ENCODE assay signal across 23 cellular contexts in genomic region chr9:21607576-21607975, GRCh38.
"Had no signal": no experiment of that assay in that cellular context is flagged by ENCODE, and none has a peak within 500 bp of the region (broad histone marks: within the 10 kb centered on the region; RNA-seq: fewer than 3 reads in every experiment).

No MANE protein-coding gene starts in this region.

- H3K27ac Mint-ChIP-seq: activated CD4-positive, alpha-beta memory T cell treated with anti-CD3 and anti-CD28 coated beads for 36 hours; activated naive CD8-positive, alpha-beta T cell treated with anti-CD3 and anti-CD28 coated beads for 36 hours; endodermal cell; neural progenitor cell; type B pancreatic cell had no signal

- H3K27ac ChIP-seq: esophagus squamous epithelium, heart right ventricle, left lung, neural progenitor cell, sigmoid colon, spleen, testis, vagina had no signal

- H2AFZ ChIP-seq: neural progenitor cell had no signal

- H3K9ac ChIP-seq: neural progenitor cell had no signal

- DNase-seq: activated CD4-positive, alpha-beta memory T cell treated with anti-CD3 and anti-CD28 coated beads for 36 hours; activated CD4-positive, alpha-beta T cell treated with anti-CD3 and anti-CD28 coated beads for 48 hours; activated naive CD4-positive, alpha-beta T cell treated with Interleukin-2 at 50 U/mL for 16 hours; activated naive CD8-positive, alpha-beta T cell treated with anti-CD3 and anti-CD28 coated beads for 36 hours; activated T-cell treated with anti-CD3 and anti-CD28 coated beads, Interleukin-2, amount 50 U/mL, for 48 hours; cerebellar nuclear complex; cortex of kidney; endodermal cell; esophagus squamous epithelium; heart right ventricle; kidney; left lung; naive thymus-derived CD4-positive, alpha-beta T cell; retina; sigmoid colon; spleen; stimulated activated CD4-positive, alpha-beta T cell treated with anti-CD3 and anti-CD28 coated beads, Interleukin-4, amount 100 ng/mL, for 1 hour; stimulated activated naive CD4-positive, alpha-beta T cell; testis had no signal

- H3K27me3 Mint-ChIP-seq: activated CD4-positive, alpha-beta memory T cell treated with anti-CD3 and anti-CD28 coated beads for 36 hours; activated naive CD8-positive, alpha-beta T cell treated with anti-CD3 and anti-CD28 coated beads for 36 hours had no signal

- H3K4me1 Mint-ChIP-seq: neural progenitor cell had no signal

- ATAC-seq: heart right ventricle; left lung; naive thymus-derived CD4-positive, alpha-beta T cell had no signal

- H3K36me3 ChIP-seq: esophagus squamous epithelium, heart right ventricle, left lung, neural progenitor cell, sigmoid colon, spleen, vagina had no signal

- H3K36me3 Mint-ChIP-seq: activated CD4-positive, alpha-beta memory T cell treated with anti-CD3 and anti-CD28 coated beads for 36 hours; neural progenitor cell; type B pancreatic cell had no signal

- H3K4me3 ChIP-seq: esophagus squamous epithelium, heart right ventricle, left lung, lung, neural progenitor cell, sigmoid colon, spleen, testis, vagina had no signal

- H3K9me3 ChIP-seq: esophagus squamous epithelium, heart right ventricle, left lung, sigmoid colon, spleen, testis, vagina had no signal

- H3K4me1 ChIP-seq: heart right ventricle, left lung, neural progenitor cell, sigmoid colon, spleen, testis, vagina had no signal

- H3K27me3 ChIP-seq: esophagus squamous epithelium, neural progenitor cell, sigmoid colon, testis, vagina had no signal

- H3K4me2 ChIP-seq: neural progenitor cell had no signal

- H3K9me3 Mint-ChIP-seq: activated CD4-positive, alpha-beta memory T cell treated with anti-CD3 and anti-CD28 coated beads for 36 hours; endodermal cell; neural progenitor cell; type B pancreatic cell had no signal

- H3K4me3 Mint-ChIP-seq: activated CD4-positive, alpha-beta memory T cell treated with anti-CD3 and anti-CD28 coated beads for 36 hours; activated naive CD8-positive, alpha-beta T cell treated with anti-CD3 and anti-CD28 coated beads for 36 hours; endodermal cell; naive thymus-derived CD4-positive, alpha-beta T cell; neural progenitor cell; type B pancreatic cell had no signal
